Comparison of ENCODE assay signal across 11 cellular contexts in genomic region chr10:79320785-79321493, GRCh38. TPM values are rescaled to one million over a fixed set of nuclear protein-coding genes. Genes with fewer than 3 reads are reported as not detected.
A peak's percentile ranks its signal among the peaks of the same experiment; 100 is the strongest.
DNase-seq lines count a peak whose midpoint lies in the region; ATAC-seq and TF ChIP-seq lines count a peak whose summit lies in the region.
"Had no signal": no experiment of that assay in that cellular context is flagged by ENCODE, and none has a peak within 500 bp of the region (broad histone marks: within the 10 kb centered on the region; RNA-seq: fewer than 3 reads in every experiment).

No MANE protein-coding gene starts in this region.

- H3K9me3 ChIP-seq in PC-9 (ENCODE audit: insufficient read depth, low read depth) (no peaks in the 10 kb centered on the region; the same call in 1 of the 2 replicates), smooth muscle cell (replicated peaks; ENCODE audit: low read depth) (no peaks in the 10 kb centered on the region)

- POLR2A ChIA-PET in PC-9 (lab: Charles Lee; ENCODE audit: unreplicated experiment): interaction anchor here (0.6 kb wide), 1 partner anchor 36 kb away, joined by 3 read pairs; no protein-coding TSS in a partner anchor

- DNase-seq in activated CD8-positive, alpha-beta memory T cell treated with anti-CD3 and anti-CD28 coated beads, Interleukin-2, amount 10 ng/mL, durations not matched to agents 7 days and 5 days: no peak
- DNase-seq in activated CD8-positive, alpha-beta memory T cell treated with anti-CD3 and anti-CD28 coated beads, Interleukin-2, amount 50 U/mL, for 48 hours: no peak
- DNase-seq in PC-9: peak; percentile 75 to 98
- DNase-seq in smooth muscle cell (lab: John Stamatoyannopoulos, UW; ENCODE audit: unreplicated experiment): no peak
- no peak for DNase-seq in mesenteric fat pad (ENCODE audit: low spot score)
- DNase-seq in NCI-H1105 treated with DMSO at 0.1 percent for 48 hours (lab: John Stamatoyannopoulos, UW): no peak
- no peak for DNase-seq in HuH-7.5 (ENCODE audit: low spot score)
- DNase-seq: COR-L47, GOT3 had no signal

- peaks cover 90% of the 10 kb centered on the region for H3K4me1 Mint-ChIP-seq in activated CD8-positive, alpha-beta memory T cell treated with anti-CD3 and anti-CD28 coated beads, Interleukin-2, amount 10 ng/mL, durations not matched to agents 7 days and 5 days

- H3K36me3 ChIP-seq in PC-9 (ENCODE audit: low read depth): no peaks in the 10 kb centered on the region
- no peaks in the 10 kb centered on the region for H3K36me3 ChIP-seq in smooth muscle cell (ENCODE audit: low read depth)

- H3K4me3 ChIP-seq in PC-9: no peak overlapping the region
- H3K4me3 ChIP-seq in smooth muscle cell: no peak overlapping the region
- H3K4me3 ChIP-seq: lung had no signal

- H3K4me1 ChIP-seq in PC-9 (replicated peaks; ENCODE audit: insufficient read depth) (peaks cover 76% of the 10 kb centered on the region), smooth muscle cell (ENCODE audit: low read depth) (peaks cover 12% of the 10 kb centered on the region)

- CTCF ChIA-PET in activated CD8-positive, alpha-beta memory T cell treated with anti-CD3 and anti-CD28 coated beads, Interleukin-2, amount 10 ng/mL, durations not matched to agents 7 days and 5 days (lab: Charles Lee): interaction anchor here (1.0 to 13.5 kb wide), 3 partner anchors 13 to 34 kb away, joined by 3 to 171 read pairs (median 20); partner anchors contain the start of gene PPIF
- CTCF ChIA-PET in PC-9 (lab: Charles Lee): interaction anchor here (0.6 kb wide), 1 partner anchor 22 kb away, joined by 3 read pairs; no protein-coding TSS in a partner anchor

- H3F3A ChIP-seq in PC-9 (ENCODE audit: insufficient read depth, low read depth): peaks cover 60% of the 10 kb centered on the region; the same call in 1 of the 2 replicates
- peaks cover 28% of the 10 kb centered on the region for H3F3A ChIP-seq in smooth muscle cell (ENCODE audit: low read depth)

- H4K20me1 ChIP-seq in PC-9 (ENCODE audit: insufficient read depth) (no peaks in the 10 kb centered on the region), smooth muscle cell (ENCODE audit: low read depth) (no peaks in the 10 kb centered on the region)

- 71% methylated on average over 8 of the region's 8 CpGs for WGBS in smooth muscle cell (ENCODE audit: low lambda C conversion rate)

- no peak overlapping the region for H2AFZ ChIP-seq in PC-9
- no peak overlapping the region for H2AFZ ChIP-seq in smooth muscle cell (ENCODE audit: low read depth)

- peak overlapping the region; percentile 63 for H3K9ac ChIP-seq in smooth muscle cell (ENCODE audit: low read depth)

- TF ChIP-seq CTCF in PC-9 (conservative IDR thresholded peaks at IDR 0.05): no peak
- TF ChIP-seq CTCF in smooth muscle cell (IDR thresholded peaks at IDR 0.05; ENCODE audit: borderline replicate concordance, insufficient read depth, poor library complexity, severe bottlenecking): no peak

- H3K9me3 Mint-ChIP-seq in activated CD8-positive, alpha-beta memory T cell treated with anti-CD3 and anti-CD28 coated beads, Interleukin-2, amount 10 ng/mL, durations not matched to agents 7 days and 5 days (ENCODE audit: low read depth): peaks cover 6% of the 10 kb centered on the region

- intact Hi-C loops in PC-9 (cut with micrococcal nuclease; ENCODE audit: unreplicated experiment): loop anchor here (1.0 kb wide), 1 partner anchor 26 kb away; the partner anchor contains the start of gene PPIF

- ATAC-seq in activated CD8-positive, alpha-beta memory T cell treated with anti-CD3 and anti-CD28 coated beads, Interleukin-2, amount 10 ng/mL, durations not matched to agents 7 days and 5 days: no peak

- peak overlapping the region; percentile 97 for H3K27ac Mint-ChIP-seq in activated CD8-positive, alpha-beta memory T cell treated with anti-CD3 and anti-CD28 coated beads, Interleukin-2, amount 10 ng/mL, durations not matched to agents 7 days and 5 days

- H3K36me3 Mint-ChIP-seq in activated CD8-positive, alpha-beta memory T cell treated with anti-CD3 and anti-CD28 coated beads, Interleukin-2, amount 10 ng/mL, durations not matched to agents 7 days and 5 days: peaks cover 20% of the 10 kb centered on the region

- no peaks in the 10 kb centered on the region; the same call in 1 of the 2 replicates for H3K9me2 ChIP-seq in PC-9 (ENCODE audit: insufficient read depth)

- H3K79me2 ChIP-seq in PC-9 (ENCODE audit: low read depth) (no peaks in the 10 kb centered on the region), smooth muscle cell (ENCODE audit: low read depth) (no peaks in the 10 kb centered on the region)

- no peak overlapping the region for H3K4me3 Mint-ChIP-seq in activated CD8-positive, alpha-beta memory T cell treated with anti-CD3 and anti-CD28 coated beads, Interleukin-2, amount 10 ng/mL, durations not matched to agents 7 days and 5 days

- H3K27ac ChIP-seq in PC-9 (peak overlapping the region; percentile 77), cingulate gyrus (ENCODE audit: low read depth, low read length) (peak overlapping the region; percentile 57), smooth muscle cell (ENCODE audit: low read depth) (peak overlapping the region; percentile 79)

- H3K27me3 ChIP-seq in PC-9 (ENCODE audit: insufficient read depth, low read depth) (no peaks in the 10 kb centered on the region), smooth muscle cell (ENCODE audit: low read depth) (no peaks in the 10 kb centered on the region)

- peak overlapping the region; percentile 39 for H3K4me2 ChIP-seq in PC-9
- peak overlapping the region; percentile 41 for H3K4me2 ChIP-seq in smooth muscle cell

- no peaks in the 10 kb centered on the region for H3K27me3 Mint-ChIP-seq in activated CD8-positive, alpha-beta memory T cell treated with anti-CD3 and anti-CD28 coated beads, Interleukin-2, amount 10 ng/mL, durations not matched to agents 7 days and 5 days

- BruUV-seq in PC-9 (replicated peaks; lab: Mats Ljungman, UMichigan): no TSS peak

RNA-seq across cellular contexts. Expression of gene PPIF, which starts 26.3 kb away (rescaled TPM):
- total RNA-seq in activated CD8-positive, alpha-beta memory T cell treated with anti-CD3 and anti-CD28 coated beads, Interleukin-2, amount 10 ng/mL, durations not matched to agents 7 days and 5 days: 100 to 1,000 TPM; 119 to 144 TPM
- total RNA-seq in PC-9 (2021): 171 and 203 TPM in 2 replicates
- 24.3 and 28.5 TPM in 2 replicates for total RNA-seq in smooth muscle cell
- 29.7 and 35.2 TPM in 2 replicates for polyA plus RNA-seq in smooth muscle cell
- 181 TPM for total RNA-seq in mesenteric fat pad

Comparison
In these comparisons a context has a peak if more than half of its experiments do, and no peak if none do; other contexts are left out.
1. DNase-seq: peak in PC-9 (2 of 2); none in activated CD8-positive, alpha-beta memory T cell treated with anti-CD3 and anti-CD28 coated beads, Interleukin-2, amount 10 ng/mL, durations not matched to agents 7 days and 5 days (single experiment), activated CD8-positive, alpha-beta memory T cell treated with anti-CD3 and anti-CD28 coated beads, Interleukin-2, amount 50 U/mL, for 48 hours (single experiment), smooth muscle cell (single experiment), mesenteric fat pad (single experiment), NCI-H1105 treated with DMSO at 0.1 percent for 48 hours (single experiment) and HuH-7.5 (single experiment).
2. Peak in every context shown above with its lines, with median percentiles within 50 percentile points of each other: H3K27ac ChIP-seq.